In the genomic region with DNA sequence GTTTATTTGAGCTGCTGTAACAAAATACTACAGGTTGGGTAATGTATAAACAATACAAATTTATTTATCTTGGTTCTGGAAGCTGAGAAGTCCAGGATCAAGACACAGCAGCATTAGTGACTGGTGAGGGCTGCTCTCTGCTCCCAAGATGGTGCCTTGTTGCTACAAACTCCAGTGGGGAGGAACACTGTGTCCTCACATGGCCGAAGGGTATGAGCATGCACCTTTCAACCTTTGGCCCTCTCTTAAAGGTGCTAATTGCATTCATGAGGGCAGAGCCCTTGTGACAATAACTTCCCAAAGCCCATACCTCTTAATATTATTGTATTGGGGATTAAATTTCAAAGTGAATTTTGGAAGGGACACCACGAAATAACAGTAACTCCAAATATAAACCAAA, we compare ENCODE assay signal across 29 cellular contexts.
"Had no signal": no experiment of that assay in that cellular context is flagged by ENCODE, and none has a peak within 500 bp of the region (broad histone marks: within the 10 kb centered on the region; RNA-seq: fewer than 3 reads in every experiment).

No MANE protein-coding gene starts in this region.

- H3K27me3 ChIP-seq: neural progenitor cell, neutrophil, right lobe of liver, stomach, testis, thyroid gland, upper lobe of right lung had no signal

- H3K9me3 Mint-ChIP-seq: immature natural killer cell; mesothelial cell of epicardium; natural killer cell; nephron progenitor cell; stimulated activated naive B cell treated with anti-CD40 and anti-IgM and Interleukin-4, amounts not matched to agents 10 μg/mL and 1 μg/mL and 100 μg/mL, for 72 hours had no signal

- H3K36me3 Mint-ChIP-seq: immature natural killer cell; mesothelial cell of epicardium; naive B cell; natural killer cell; neural progenitor cell; stimulated activated naive B cell treated with anti-CD40 and anti-IgM and Interleukin-4, amounts not matched to agents 10 μg/mL and 1 μg/mL and 100 μg/mL, for 72 hours had no signal

- H3K4me3 Mint-ChIP-seq: immature natural killer cell; mesothelial cell of epicardium; naive B cell; natural killer cell; nephron progenitor cell; neural progenitor cell; stimulated activated naive B cell treated with anti-CD40 and anti-IgM and Interleukin-4, amounts not matched to agents 10 μg/mL and 1 μg/mL and 100 μg/mL, for 72 hours had no signal

- H3K9ac ChIP-seq: neural progenitor cell, parathyroid adenoma had no signal

- H3K4me3 ChIP-seq: left ventricle myocardium inferior, lung, neural progenitor cell, psoas muscle, right lobe of liver, stomach, testis, thyroid gland, upper lobe of right lung had no signal

- DNase-seq: hypothalamus; immature natural killer cell; kidney; left ventricle myocardium inferior; mesendoderm; naive B cell; natural killer cell; nephron progenitor cell; occipital lobe; psoas muscle; right lobe of liver; stimulated activated CD4-positive, alpha-beta T cell treated with anti-CD3 and anti-CD28 coated beads, Interleukin-12 subunit alpha, Interleukin-12 subunit beta, amount 100 ng/mL, for 4 hours; stimulated activated CD4-positive, alpha-beta T cell treated with anti-CD3 and anti-CD28 coated beads, Interleukin-15, amount 100 ng/mL, for 24 hours; stimulated activated CD4-positive, alpha-beta T cell treated with anti-CD3 and anti-CD28 coated beads, Interleukin-2, amount 100 ng/mL, for 24 hours; stimulated activated CD4-positive, alpha-beta T cell treated with anti-CD3 and anti-CD28 coated beads, Interleukin-4, amount 100 ng/mL, for 1 hour; stimulated activated naive B cell treated with anti-CD40 and anti-IgM and Interleukin-4, amounts not matched to agents 10 μg/mL and 1 μg/mL and 100 μg/mL, for 72 hours; stimulated activated naive CD8-positive, alpha-beta T cell treated with anti-CD3 and anti-CD28 coated beads, Interleukin-15, Interleukin-2, amounts not matched to agents 100 U/mL and 50 U/mL, for 24 hours; stomach; testis; thyroid gland; trophoblast cell; upper lobe of right lung had no signal

- H3K27ac ChIP-seq: left ventricle myocardium inferior, neural progenitor cell, neutrophil, parathyroid adenoma, psoas muscle, right lobe of liver, stomach, testis, thyroid gland, upper lobe of right lung had no signal

- H3K9me3 ChIP-seq: left ventricle myocardium inferior, neutrophil, psoas muscle, right lobe of liver, stomach, testis, thyroid gland, upper lobe of right lung had no signal

- FAIRE-seq: islet of Langerhans, kidney, urothelium cell line had no signal

- H3K36me3 ChIP-seq: left ventricle myocardium inferior, neural progenitor cell, neutrophil, right lobe of liver, stomach, thyroid gland, upper lobe of right lung had no signal

- H2AFZ ChIP-seq: neural progenitor cell, parathyroid adenoma had no signal

- H3K27ac Mint-ChIP-seq: immature natural killer cell; mesothelial cell of epicardium; naive B cell; natural killer cell; nephron progenitor cell; neural progenitor cell; stimulated activated naive B cell treated with anti-CD40 and anti-IgM and Interleukin-4, amounts not matched to agents 10 μg/mL and 1 μg/mL and 100 μg/mL, for 72 hours had no signal

- H3K4me2 ChIP-seq: neural progenitor cell had no signal

- H3K79me2 ChIP-seq: parathyroid adenoma had no signal

- H3K4me1 ChIP-seq: left ventricle myocardium inferior, parathyroid adenoma, psoas muscle, right lobe of liver, upper lobe of right lung had no signal

- H3K4me1 Mint-ChIP-seq: immature natural killer cell, naive B cell had no signal

- ATAC-seq: natural killer cell; psoas muscle; right lobe of liver; stimulated activated naive B cell treated with anti-CD40 and anti-IgM and Interleukin-4, amounts not matched to agents 10 μg/mL and 1 μg/mL and 100 μg/mL, for 72 hours; stimulated activated naive CD8-positive, alpha-beta T cell treated with anti-CD3 and anti-CD28 coated beads, Interleukin-15, Interleukin-2, amounts not matched to agents 100 U/mL and 50 U/mL, for 24 hours; upper lobe of right lung had no signal
